11 cellular contexts compared by ENCODE assay signal in genomic region chr3:150074697-150075416, GRCh38.
DNase-seq lines count a peak whose midpoint lies in the region; ATAC-seq and TF ChIP-seq lines count a peak whose summit lies in the region.
"Had no signal": no experiment of that assay in that cellular context is flagged by ENCODE, and none has a peak within 500 bp of the region (broad histone marks: within the 10 kb centered on the region; RNA-seq: fewer than 3 reads in every experiment).

No MANE protein-coding gene starts in this region.

- no peaks in the 10 kb centered on the region for H3K9me3 ChIP-seq in skeletal muscle satellite cell (replicated peaks; ENCODE audit: low read length)

- peaks cover 66% of the 10 kb centered on the region for H3K4me1 Mint-ChIP-seq in HFFc6 (ENCODE audit: low read depth)

- H3K4me1 ChIP-seq in skeletal muscle satellite cell (ENCODE audit: control insufficient read depth, insufficient read depth, low read length): peaks cover 32% of the 10 kb centered on the region

- no peaks in the 10 kb centered on the region for H3K36me3 ChIP-seq in skeletal muscle satellite cell (ENCODE audit: insufficient read depth, low read length)

- peaks cover 12% of the 10 kb centered on the region for H3K36me3 Mint-ChIP-seq in HFFc6 (ENCODE audit: low read depth)

- no peak for TF ChIP-seq CTCF in HFFc6 (IDR thresholded peaks at IDR 0.05)

- no peaks in the 10 kb centered on the region for H3K27me3 ChIP-seq in skeletal muscle satellite cell (ENCODE audit: control insufficient read depth, insufficient read depth, low read length)

- peaks cover 18% of the 10 kb centered on the region for H3K9me3 Mint-ChIP-seq in HFFc6

- DNase-seq in HFFc6 (no peak), NAMALWA (ENCODE audit: low spot score) (peak; percentile 31), NCI-H748 treated with DMSO at 0.1 percent for 48 hours (lab: John Stamatoyannopoulos, UW) (no peak), AG08395 (ENCODE audit: low spot score) (no peak)
- DNase-seq in central memory CD4-positive, alpha-beta T cell: no peak
- DNase-seq: activated naive CD4-positive, alpha-beta T cell treated with Interleukin-2 at 50 U/mL for 16 hours; SHP77 had no signal

- peak; percentile 74 for ATAC-seq in GM19025 (IDR thresholded peaks at IDR 0.05; ENCODE audit: low read depth, unreplicated experiment)
- ATAC-seq: HepG2 had no signal

- peak overlapping the region; percentile 16 for H3K9ac ChIP-seq in skeletal muscle satellite cell (ENCODE audit: low read depth, low read length)

- H3K27ac Mint-ChIP-seq in HFFc6: peak overlapping the region; percentile 40
- H3K27ac Mint-ChIP-seq: dendritic cell treated with granulocyte-macrophage colony-stimulating factor and Interleukin-4, amounts not matched to agents 40 ng/mL and 50 ng/mL, for 4 days had no signal

- peak overlapping the region; percentile 71 for H3K4me2 ChIP-seq in skeletal muscle satellite cell (ENCODE audit: low read length)

- peak overlapping the region; percentile 22 for H3K4me3 Mint-ChIP-seq in HFFc6
- H3K4me3 Mint-ChIP-seq: dendritic cell treated with granulocyte-macrophage colony-stimulating factor and Interleukin-4, amounts not matched to agents 40 ng/mL and 50 ng/mL, for 4 days had no signal

- H3K4me3 ChIP-seq in skeletal muscle satellite cell (ENCODE audit: low read length): peak overlapping the region; percentile 30

- H3K27me3 Mint-ChIP-seq in HFFc6 (ENCODE audit: insufficient read depth): peaks cover 5% of the 10 kb centered on the region
